8 cellular contexts compared by ENCODE assay signal in genomic region chr1:207863893-207864535, GRCh38. TPM values are rescaled to one million over a fixed set of nuclear protein-coding genes. Genes with fewer than 3 reads are reported as not detected.
DNase-seq lines count a peak whose midpoint lies in the region; ATAC-seq, FAIRE-seq and TF ChIP-seq lines count a peak whose summit lies in the region.

No MANE protein-coding gene starts in this region.

- no TSS peak for BruUV-seq in GM12878 (replicated peaks; lab: Mats Ljungman, UMichigan)

- H3K36me3 Mint-ChIP-seq in CD4-positive, CD25-positive, alpha-beta regulatory T cell: peaks cover 35% of the 10 kb centered on the region

- SMC1A ChIA-PET in GM12878 (lab: Charles Lee; ENCODE audit: uncharacterized antibody, unreplicated experiment): interaction anchor here (0.7 to 21.3 kb wide), 9 partner anchors 9 to 53 kb away, joined by 3 to 444 read pairs (median 4); no protein-coding TSS in a partner anchor

- in situ Hi-C loops in GM12878 (cut with MboI): no loop called here

- peak overlapping the region; percentile 24 to 97 (median 74) for H3K4me3 Mint-ChIP-seq in CD4-positive, CD25-positive, alpha-beta regulatory T cell

- peaks cover 20% of the 10 kb centered on the region for H3K79me2 ChIP-seq in GM12878 (ENCODE audit: control insufficient read depth, insufficient read depth, low read length)

- H3K27me3 Mint-ChIP-seq in CD4-positive, CD25-positive, alpha-beta regulatory T cell: no peaks in the 10 kb centered on the region

- TF ChIP-seq POLR2A in GM12878 (IDR thresholded peaks at IDR 0.05; ENCODE audit: low read depth, low read length): peak; percentile 51

- peaks cover 65% of the 10 kb centered on the region for H3K4me1 ChIP-seq in CD4-positive, CD25-positive, alpha-beta regulatory T cell (ENCODE audit: control insufficient read depth, insufficient read depth, low read length, poor library complexity, severe bottlenecking)
- peaks cover 48% of the 10 kb centered on the region for H3K4me1 ChIP-seq in GM12878 (ENCODE audit: control insufficient read depth, insufficient read depth, low read length)

- no peaks in the 10 kb centered on the region for H4K20me1 ChIP-seq in GM12878 (ENCODE audit: control insufficient read depth, insufficient read depth)

- peak; percentile 71 to 78 for ATAC-seq in CD4-positive, CD25-positive, alpha-beta regulatory T cell (ENCODE audit: low read depth in 2 of 2)
- peak; percentile 45 for ATAC-seq in GM21423 (IDR thresholded peaks at IDR 0.05; ENCODE audit: unreplicated experiment)
- peak; percentile 80 for ATAC-seq in GM12878
- no peak for ATAC-seq in GM18907 (IDR thresholded peaks at IDR 0.05; ENCODE audit: unreplicated experiment)

- peak; percentile 13 to 38 (median 30); a peak in 2 of 6 replicates for TF ChIP-seq CTCF in GM12878 (IDR thresholded peaks at IDR 0.05 in 2 of 3, conservative IDR thresholded peaks at IDR 0.05 in 1 of 3; ENCODE audit: control insufficient read depth in 2 of 3, extremely low read depth in 1 of 3, insufficient read depth in 1 of 3, low read depth in 3 of 3, low read length in 3 of 3)

- CTCF ChIA-PET in GM12878 (lab: Yijun Ruan, JAX): interaction anchor here (1.0 to 17.7 kb wide), 7 partner anchors 10 to 67 kb away, joined by 3 to 821 read pairs (median 49); no protein-coding TSS in a partner anchor

- RAD21 ChIA-PET in GM12878 (lab: Charles Lee; ENCODE audit: unreplicated experiment): interaction anchor here (0.7 to 16.7 kb wide), 6 partner anchors 15 to 52 kb away, joined by 3 to 265 read pairs (median 24); no protein-coding TSS in a partner anchor

- H2AFZ ChIP-seq in GM12878 (ENCODE audit: control insufficient read depth, low read depth, low read length): no peak overlapping the region; the same call in 1 of the 2 replicates

- H3K9me3 ChIP-seq in CD4-positive, CD25-positive, alpha-beta regulatory T cell (ENCODE audit: control insufficient read depth in 2 of 2, low read length in 2 of 2): no peaks in the 10 kb centered on the region
- no peaks in the 10 kb centered on the region for H3K9me3 ChIP-seq in GM12878 (replicated peaks; ENCODE audit: control insufficient read depth, insufficient read depth, low read length)

- H3K27me3 ChIP-seq in CD4-positive, CD25-positive, alpha-beta regulatory T cell (ENCODE audit: control insufficient read depth, insufficient read depth, low read length): no peaks in the 10 kb centered on the region
- no peaks in the 10 kb centered on the region for H3K27me3 ChIP-seq in GM12878 (replicated peaks in 1 of 2; ENCODE audit: control insufficient read depth in 2 of 2, insufficient read depth in 2 of 2, low read length in 1 of 2)

- peaks cover 35 to 70% (median 58%) of the 10 kb centered on the region in 4 donors for H3K4me1 Mint-ChIP-seq in CD4-positive, CD25-positive, alpha-beta regulatory T cell

- peak overlapping the region; percentile 56 for H3K4me2 ChIP-seq in GM12878 (ENCODE audit: control insufficient read depth, insufficient read depth)

- H3K9me3 Mint-ChIP-seq in CD4-positive, CD25-positive, alpha-beta regulatory T cell: peaks cover 0 to 1% (median 0%) of the 10 kb centered on the region in 7 donors

- H3K27ac Mint-ChIP-seq in CD4-positive, CD25-positive, alpha-beta regulatory T cell: peak overlapping the region; percentile 64 to 89 (median 81)

- peak overlapping the region; percentile 63 for H3K27ac ChIP-seq in CD4-positive, CD25-positive, alpha-beta regulatory T cell (ENCODE audit: insufficient read depth, low read length, poor library complexity, severe bottlenecking)
- H3K27ac ChIP-seq in GM12878 (ENCODE audit: control insufficient read depth, insufficient read depth): peak overlapping the region; percentile 38

- DNase-seq in CD4-positive, CD25-positive, alpha-beta regulatory T cell: peak in 2 of 3 donors; percentile 45 to 81
- DNase-seq in NOMO-1 (lab: John Stamatoyannopoulos, UW; ENCODE audit: unreplicated experiment in 2 of 2) (peak; percentile 64 to 79), GM12878 (ENCODE audit: low read depth, low spot score) (peak; percentile 70), AG20443 (ENCODE audit: low spot score) (no peak), NCI-H1092 (lab: John Stamatoyannopoulos, UW) (no peak)
- DNase-seq in stimulated activated CD4-positive, alpha-beta T cell treated with anti-CD3 and anti-CD28 coated beads, Interleukin-2, amount 100 ng/mL, for 24 hours: peak; percentile 37 to 52

- no peak overlapping the region for H3K9ac ChIP-seq in GM12878 (ENCODE audit: control insufficient read depth, insufficient read depth, low read length)

- H3K4me3 ChIP-seq in CD4-positive, CD25-positive, alpha-beta regulatory T cell (ENCODE audit: low read depth, low read length): peak overlapping the region; percentile 64
- H3K4me3 ChIP-seq in GM12878: peak overlapping the region; percentile 17; the same call in 1 of the 2 replicates

- peaks cover 29% of the 10 kb centered on the region for H3K36me3 ChIP-seq in CD4-positive, CD25-positive, alpha-beta regulatory T cell (ENCODE audit: control insufficient read depth, insufficient read depth, low read length)
- peaks cover 0 to 9% of the 10 kb centered on the region in 2 experiments; a peak in 2 of 4 replicates for H3K36me3 ChIP-seq in GM12878 (ENCODE audit: control insufficient read depth in 2 of 2, insufficient read depth in 2 of 2, low read length in 1 of 2)

- intact Hi-C loops in GM12878 (cut with micrococcal nuclease; ENCODE audit: unreplicated experiment): loop anchor here (5.0 kb wide), 1 partner anchor 107 kb away; no protein-coding TSS in a partner anchor

- FAIRE-seq in GM12878 (lab: Jason Lieb, UNC): peak; percentile 75

- TF ChIP-seq EP300 in GM12878 (IDR thresholded peaks at IDR 0.05; ENCODE audit: borderline replicate concordance in 1 of 2, control insufficient read depth in 1 of 2, low read depth in 2 of 2, low read length in 2 of 2): 0 out of 4 replicates have a peak, but pooled peaks of 1 of the 2 experiments have one; percentile 19

- 40% methylated on average over 8 of the region's 8 CpGs for WGBS in GM12878 (ENCODE audit: insufficient coverage, insufficient replicate concordance, low lambda C conversion rate, missing lambda C conversion rate)

- TF ChIP-seq RAD21 in GM12878 (IDR thresholded peaks at IDR 0.05; ENCODE audit: insufficient read depth, low read depth, low read length): 0 out of 2 replicates have a peak, but pooled peaks have one; percentile 21

- POLR2A ChIA-PET in GM12878 (lab: Charles Lee): interaction anchor here (0.8 to 22.9 kb wide), 4 partner anchors 9 to 80 kb away, joined by 4 to 620 read pairs (median 7); no protein-coding TSS in a partner anchor

TF ChIP-seq in GM12878, 131 proteins besides CTCF, POLR2A, EP300 and RAD21 (continues in another document):
- no peak for TF ChIP-seq NR2C1 (IDR thresholded peaks at IDR 0.05)
- TF ChIP-seq SPI1 (IDR thresholded peaks at IDR 0.05; ENCODE audit: borderline replicate concordance, insufficient read depth, low read depth, low read length): peak; percentile 83
- no peak for TF ChIP-seq PML (IDR thresholded peaks at IDR 0.05; ENCODE audit: low read length)
- TF ChIP-seq HDGF (IDR thresholded peaks at IDR 0.05): no peak; the same call in none of the 2 replicates
- no peak for TF ChIP-seq IRF3 (IDR thresholded peaks at IDR 0.05)
- TF ChIP-seq IRF4 (IDR thresholded peaks at IDR 0.05; ENCODE audit: low read depth, low read length): peak; percentile 42; the same call in 1 of the 2 replicates
- TF ChIP-seq MAX (IDR thresholded peaks at IDR 0.05; ENCODE audit: low read depth, low read length): no peak
- 0 out of 2 replicates have a peak, but pooled peaks have one; percentile 25 for TF ChIP-seq GATAD2B (conservative IDR thresholded peaks at IDR 0.05; ENCODE audit: low read depth)

RNA-seq across cellular contexts. Expression of gene CD34, which starts 46.9 kb away (rescaled TPM):
- 1.9 TPM for total RNA-seq in CD4-positive, CD25-positive, alpha-beta regulatory T cell
- polyA plus RNA-seq in CD4-positive, CD25-positive, alpha-beta regulatory T cell: under 1 TPM in 1 of 4 donors, not detected in 3; 0.02 TPM
- 0.22 TPM in 1 of 2 replicates, not detected in the other for total RNA-seq in GM12878 (2013; cell fraction: nucleolus; rRNA removed)
- not detected in 2 replicates for total RNA-seq in GM12878 (2014; rRNA removed)
- total RNA-seq in GM12878 (2014; rRNA removed; fragmentation: Illumina TruSeq; extraction: Trizol): not detected in 2 replicates
- total RNA-seq in GM12878 (2021): 0.08 TPM in 1 of 2 replicates, not detected in the other
- polyA plus RNA-seq in GM12878 (2011; ENCODE audit: low read depth): not detected
- under 0.01 and 0.03 TPM in 2 replicates for polyA plus RNA-seq in GM12878 (2011; rRNA removed)
- 0.02 and 0.03 TPM in 2 replicates for polyA plus RNA-seq in GM12878 (2011; cell fraction: cytosol; rRNA removed)
- 0.01 TPM in 1 of 2 replicates, not detected in the other for polyA plus RNA-seq in GM12878 (2011; cell fraction: nucleus; rRNA removed)
- not detected in 2 replicates for polyA plus RNA-seq in GM12878 (2012)
- not detected in 2 replicates for polyA plus RNA-seq in GM12878 (2014; fragmentation: Illumina TruSeq; extraction: Trizol)
- under 1 TPM in 1 of 2 experiments, not detected in 1; 0.02 TPM for polyA plus RNA-seq in GM12878 (2014; fragmentation: Nextera tagmentation; extraction: Ambion mirVana)
- polyA plus RNA-seq in GM12878 (2014; rRNA removed): 0.03 and 0.05 TPM in 2 replicates
- polyA plus RNA-seq in GM12878 (2016; fragmentation: Nextera tagmentation; extraction: Ambion mirVana): not detected
- under 0.01 TPM in 1 of 2 replicates, not detected in the other for polyA minus RNA-seq in GM12878 (2011; rRNA and poly(A)+ RNA removed)
- not detected in 2 replicates for polyA minus RNA-seq in GM12878 (2011; cell fraction: cytosol; rRNA and poly(A)+ RNA removed)
- under 0.01 TPM in 2 replicates for polyA minus RNA-seq in GM12878 (2011; cell fraction: nucleus; rRNA and poly(A)+ RNA removed)

Comparison
In these comparisons a context has a peak if more than half of its experiments do, and no peak if none do; other contexts are left out.
1. DNase-seq: peak in CD4-positive, CD25-positive, alpha-beta regulatory T cell (2 of 3), NOMO-1 (2 of 2), GM12878 (single experiment) and stimulated activated CD4-positive, alpha-beta T cell treated with anti-CD3 and anti-CD28 coated beads, Interleukin-2, amount 100 ng/mL, for 24 hours (2 of 2); none in AG20443 (single experiment) and NCI-H1092 (single experiment).